Comparison of ENCODE assay signal across 8 cellular contexts in genomic region chr16:19583665-19584300, GRCh38. TPM values are rescaled to one million over a fixed set of nuclear protein-coding genes. Genes with fewer than 3 reads are reported as not detected.
DNase-seq lines count a peak whose midpoint lies in the region; ATAC-seq and TF ChIP-seq lines count a peak whose summit lies in the region.

No MANE protein-coding gene starts in this region.

- no peak overlapping the region for H3K4me3 ChIP-seq in fibroblast of pulmonary artery (replicated peaks; ENCODE audit: low read depth, low read length)
- H3K4me3 ChIP-seq in parathyroid adenoma (ENCODE audit: low read depth, low read length) = no peak overlapping the region

- H3K4me2 ChIP-seq in parathyroid adenoma (ENCODE audit: low read length) = no peak overlapping the region

- CTCF ChIA-PET in activated CD8-positive, alpha-beta memory T cell treated with anti-CD3 and anti-CD28 coated beads, Interleukin-2, amount 10 ng/mL, durations not matched to agents 7 days and 5 days (lab: Charles Lee) = interaction anchor here (0.6 to 1.7 kb wide), 18 partner anchors 9 to 315 kb away, joined by 3 to 12 read pairs (median 4); partner anchors contain the start of gene VPS35L

- no peaks in the 10 kb centered on the region for H3K79me2 ChIP-seq in parathyroid adenoma

- no peak overlapping the region for H3K27ac Mint-ChIP-seq in activated CD8-positive, alpha-beta memory T cell treated with anti-CD3 and anti-CD28 coated beads, Interleukin-2, amount 10 ng/mL, durations not matched to agents 7 days and 5 days

- no peaks in the 10 kb centered on the region for H3K9me3 ChIP-seq in parathyroid adenoma (ENCODE audit: control insufficient read depth, low read length)

- no peak overlapping the region for H3K9ac ChIP-seq in parathyroid adenoma

- H3K27me3 ChIP-seq in parathyroid adenoma (ENCODE audit: control insufficient read depth, insufficient read depth, low read length) = no peaks in the 10 kb centered on the region

- H3K27ac ChIP-seq in VCaP (no peak overlapping the region), parathyroid adenoma (no peak overlapping the region)

- H3K36me3 Mint-ChIP-seq in activated CD8-positive, alpha-beta memory T cell treated with anti-CD3 and anti-CD28 coated beads, Interleukin-2, amount 10 ng/mL, durations not matched to agents 7 days and 5 days = peaks cover 34% of the 10 kb centered on the region

- no peaks in the 10 kb centered on the region for H3K36me3 ChIP-seq in parathyroid adenoma (ENCODE audit: control insufficient read depth, insufficient read depth, low read length)

- TF ChIP-seq CTCF in VCaP (conservative IDR thresholded peaks at IDR 0.05) (0 out of 2 replicates have a peak, but pooled peaks have one; percentile 22), fibroblast of pulmonary artery (IDR thresholded peaks at IDR 0.05; ENCODE audit: low read length, missing control alignments) (peak; percentile 100), parathyroid adenoma (IDR thresholded peaks at IDR 0.05) (peak; percentile 93)

- ATAC-seq in activated CD8-positive, alpha-beta memory T cell treated with anti-CD3 and anti-CD28 coated beads, Interleukin-2, amount 10 ng/mL, durations not matched to agents 7 days and 5 days = peak; percentile 57
- ATAC-seq in GM18907 (IDR thresholded peaks at IDR 0.05; ENCODE audit: unreplicated experiment) = no peak

- H3K4me1 Mint-ChIP-seq in activated CD8-positive, alpha-beta memory T cell treated with anti-CD3 and anti-CD28 coated beads, Interleukin-2, amount 10 ng/mL, durations not matched to agents 7 days and 5 days = no peaks in the 10 kb centered on the region

- H3K27me3 Mint-ChIP-seq in activated CD8-positive, alpha-beta memory T cell treated with anti-CD3 and anti-CD28 coated beads, Interleukin-2, amount 10 ng/mL, durations not matched to agents 7 days and 5 days = no peaks in the 10 kb centered on the region

- H2AFZ ChIP-seq in parathyroid adenoma = no peak overlapping the region

- peaks cover 3% of the 10 kb centered on the region for H3K4me1 ChIP-seq in parathyroid adenoma

- H3K4me3 Mint-ChIP-seq in activated CD8-positive, alpha-beta memory T cell treated with anti-CD3 and anti-CD28 coated beads, Interleukin-2, amount 10 ng/mL, durations not matched to agents 7 days and 5 days = no peak overlapping the region

- DNase-seq in activated CD8-positive, alpha-beta memory T cell treated with anti-CD3 and anti-CD28 coated beads, Interleukin-2, amount 10 ng/mL, durations not matched to agents 7 days and 5 days = peak; percentile 44
- DNase-seq in activated CD8-positive, alpha-beta memory T cell treated with anti-CD3 and anti-CD28 coated beads, Interleukin-2, amount 50 U/mL, for 48 hours = no peak
- DNase-seq in NAMALWA (ENCODE audit: low spot score) (peak; percentile 75), fibroblast of pulmonary artery (ENCODE audit: low read depth) (peak; percentile 71), DMS114 treated with DMSO at 0.1 percent for 48 hours (lab: John Stamatoyannopoulos, UW; ENCODE audit: unreplicated experiment) (no peak)

- H3K9me3 Mint-ChIP-seq in activated CD8-positive, alpha-beta memory T cell treated with anti-CD3 and anti-CD28 coated beads, Interleukin-2, amount 10 ng/mL, durations not matched to agents 7 days and 5 days (ENCODE audit: low read depth) = no peaks in the 10 kb centered on the region

RNA-seq across cellular contexts. Expression of gene VPS35L, which starts 28.3 kb away (rescaled TPM):
- total RNA-seq in activated CD8-positive, alpha-beta memory T cell treated with anti-CD3 and anti-CD28 coated beads, Interleukin-2, amount 10 ng/mL, durations not matched to agents 7 days and 5 days = 10 to 100 TPM; 43.4 to 47.7 TPM

Comparison
In these comparisons a context has a peak if more than half of its experiments do, and no peak if none do; other contexts are left out.
1. DNase-seq: peak in activated CD8-positive, alpha-beta memory T cell treated with anti-CD3 and anti-CD28 coated beads, Interleukin-2, amount 10 ng/mL, durations not matched to agents 7 days and 5 days (single experiment), NAMALWA (single experiment) and fibroblast of pulmonary artery (single experiment); none in activated CD8-positive, alpha-beta memory T cell treated with anti-CD3 and anti-CD28 coated beads, Interleukin-2, amount 50 U/mL, for 48 hours (single experiment) and DMS114 treated with DMSO at 0.1 percent for 48 hours (single experiment).
2. CTCF ChIP-seq: peak in every context shown above with its lines; median percentile 100 in fibroblast of pulmonary artery; 93 in parathyroid adenoma; 22 in VCaP.